Comparison of ENCODE assay signal across 8 cellular contexts in genomic region chr2:171160630-171161424, GRCh38. TPM values are rescaled to one million over a fixed set of nuclear protein-coding genes. Genes with fewer than 3 reads are reported as not detected.
DNase-seq lines count a peak whose midpoint lies in the region; ATAC-seq, FAIRE-seq and TF ChIP-seq lines count a peak whose summit lies in the region.

TLK1 (minus strand) TSS chr2:171160893; CDS start chr2:171160428, 465 bp downstream.

- peak within 1 kb of the TSS; percentile 83 for H3K4me2 ChIP-seq in A549

- H3K27ac Mint-ChIP-seq in WTC11, result peak within 1 kb of the TSS; percentile 97

- ATAC-seq in A549 (peak; percentile 77 to 81), GM18520 (IDR thresholded peaks at IDR 0.05; ENCODE audit: unreplicated experiment) (peak; percentile 48), HG03064 (IDR thresholded peaks at IDR 0.05; ENCODE audit: low read depth, unreplicated experiment) (peak; percentile 55), WTC11 (peak; percentile 67)

- peaks cover 15% of the 10 kb centered on the region for H3K4me1 ChIP-seq in A549

- 1% methylated on average over 52 of the region's 106 CpGs for WGBS in A549 (ENCODE audit: missing lambda C conversion rate)

- H3K36me3 Mint-ChIP-seq in WTC11, result no peaks in the 10 kb centered on the region

- TF ChIP-seq POLR2A in A549 (IDR thresholded peaks at IDR 0.05; ENCODE audit: low read length), result peak; percentile 53

- TF ChIP-seq CTCF in A549 (IDR thresholded peaks at IDR 0.05) (peak; percentile 14; the same call in 1 of the 3 replicates), WTC11 (IDR thresholded peaks at IDR 0.05) (no peak), cardiac fibroblast (IDR thresholded peaks at IDR 0.05; ENCODE audit: low read depth, low read length) (no peak)

- CTCF ChIA-PET in A549 (lab: Yijun Ruan, JAX), result interaction anchor here (0.6 to 6.5 kb wide), 9 partner anchors 10 to 1118 kb away, joined by 3 to 31 read pairs (median 4); no protein-coding TSS in a partner anchor
- CTCF ChIA-PET in WTC11 (lab: Charles Lee), result no interaction called here

- peak in 1 of 2 experiments; percentile 20; a peak in 2 of 5 replicates for TF ChIP-seq RAD21 in A549 (conservative IDR thresholded peaks at IDR 0.05 in 1 of 2, IDR thresholded peaks at IDR 0.05 in 1 of 2)

- TF ChIP-seq EP300 in A549 (IDR thresholded peaks at IDR 0.05), result no peak

- peak within 1 kb of the TSS; percentile 91 for H3K4me3 ChIP-seq in A549
- peak within 1 kb of the TSS; percentile 79 to 95 for H3K4me3 ChIP-seq in cardiac fibroblast (replicated peaks in 1 of 2; ENCODE audit: low read depth in 2 of 2, low read length in 2 of 2)

- no peaks in the 10 kb centered on the region for H3K9me3 Mint-ChIP-seq in WTC11

- DNase-seq in A549 (ENCODE audit: low read depth in 1 of 2, low spot score in 1 of 2) (peak; percentile 74 to 77), NCI-H2196 (lab: John Stamatoyannopoulos, UW; ENCODE audit: unreplicated experiment) (peak; percentile 79), WTC11 (ENCODE audit: low spot score) (peak; percentile 76), cardiac fibroblast (ENCODE audit: low read depth in 2 of 2) (peak; percentile 58 to 69), iris pigment epithelial cell (ENCODE audit: low read depth) (peak; percentile 80)
- peak; percentile 68 for DNase-seq in stimulated activated CD4-positive, alpha-beta T cell treated with anti-CD3 and anti-CD28 coated beads, Interleukin-12 subunit alpha, Interleukin-12 subunit beta, amount 100 ng/mL, for 4 hours

- no peaks in the 10 kb centered on the region for H3K9me3 ChIP-seq in A549

- H3K27me3 Mint-ChIP-seq in WTC11 (ENCODE audit: low read depth), result no peaks in the 10 kb centered on the region

- FAIRE-seq in A549 (lab: Jason Lieb, UNC), result no peak

- H3K27ac ChIP-seq in A549, result peak within 1 kb of the TSS; percentile 98 to 99

- POLR2A ChIA-PET in A549 (lab: Yijun Ruan, JAX) (interaction anchor here (0.6 to 2.0 kb wide), 6 partner anchors 139 to 273 kb away, joined by 3 to 12 read pairs (median 4); partner anchors contain the start of genes DCAF17, GORASP2 and METTL8), WTC11 (lab: Charles Lee) (interaction anchor here (0.6 to 1.0 kb wide), 3 partner anchors 13 to 362 kb away, joined by 3 to 4 read pairs (median 3); no protein-coding TSS in a partner anchor)

- peak within 1 kb of the TSS; percentile 98 for H3K4me3 Mint-ChIP-seq in WTC11

- peaks cover 49% of the 10 kb centered on the region for H3K4me1 Mint-ChIP-seq in WTC11

TF ChIP-seq in A549, 52 proteins besides CTCF, POLR2A, EP300 and RAD21 (continues in another document):
- TF ChIP-seq BHLHE40 (IDR thresholded peaks at IDR 0.05; ENCODE audit: low read depth, low read length) (no peak), MAX (IDR thresholded peaks at IDR 0.05) (peak; percentile 40; the same call in 1 of the 2 replicates), SMC3 (IDR thresholded peaks at IDR 0.05) (peak; percentile 34; the same call in 2 of the 3 replicates), REST (IDR thresholded peaks at IDR 0.05) (peak; percentile 63), ATOH8 (CRISPR knock-in tag; IDR thresholded peaks at IDR 0.05; ENCODE audit: low read depth) (no peak), EHF (CRISPR knock-in tag; IDR thresholded peaks at IDR 0.05) (no peak)

TF ChIP-seq in WTC11, 78 proteins besides CTCF, POLR2A, EP300 and RAD21 (continues in another document):
- TF ChIP-seq NFE2L1 (CRISPR knock-in tag; IDR thresholded peaks at IDR 0.05), result peak; percentile 21; the same call in 1 of the 2 replicates
- no peak for TF ChIP-seq OVOL2 (CRISPR knock-in tag; IDR thresholded peaks at IDR 0.05; ENCODE audit: borderline replicate concordance)
- no peak for TF ChIP-seq NR3C1 (CRISPR knock-in tag; conservative IDR thresholded peaks at IDR 0.05; ENCODE audit: low read depth)
- 0 out of 2 replicates have a peak, but pooled peaks have one; percentile 40 for TF ChIP-seq ZNF416 (CRISPR knock-in tag; IDR thresholded peaks at IDR 0.05)
- TF ChIP-seq FOXP4 (CRISPR knock-in tag; IDR thresholded peaks at IDR 0.05), result peak; percentile 76; the same call in 1 of the 2 replicates
- no peak for TF ChIP-seq NFYB (CRISPR knock-in tag; conservative IDR thresholded peaks at IDR 0.05; ENCODE audit: low read depth)
- TF ChIP-seq, protein P1, sequence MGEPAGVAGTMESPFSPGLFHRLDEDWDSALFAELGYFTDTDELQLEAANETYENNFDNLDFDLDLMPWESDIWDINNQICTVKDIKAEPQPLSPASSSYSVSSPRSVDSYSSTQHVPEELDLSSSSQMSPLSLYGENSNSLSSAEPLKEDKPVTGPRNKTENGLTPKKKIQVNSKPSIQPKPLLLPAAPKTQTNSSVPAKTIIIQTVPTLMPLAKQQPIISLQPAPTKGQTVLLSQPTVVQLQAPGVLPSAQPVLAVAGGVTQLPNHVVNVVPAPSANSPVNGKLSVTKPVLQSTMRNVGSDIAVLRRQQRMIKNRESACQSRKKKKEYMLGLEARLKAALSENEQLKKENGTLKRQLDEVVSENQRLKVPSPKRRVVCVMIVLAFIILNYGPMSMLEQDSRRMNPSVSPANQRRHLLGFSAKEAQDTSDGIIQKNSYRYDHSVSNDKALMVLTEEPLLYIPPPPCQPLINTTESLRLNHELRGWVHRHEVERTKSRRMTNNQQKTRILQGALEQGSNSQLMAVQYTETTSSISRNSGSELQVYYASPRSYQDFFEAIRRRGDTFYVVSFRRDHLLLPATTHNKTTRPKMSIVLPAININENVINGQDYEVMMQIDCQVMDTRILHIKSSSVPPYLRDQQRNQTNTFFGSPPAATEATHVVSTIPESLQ (CRISPR knock-in tag; IDR thresholded peaks at IDR 0.05), result no peak
- TF ChIP-seq ZNF232 (CRISPR knock-in tag; IDR thresholded peaks at IDR 0.05), result no peak
- TF ChIP-seq ETV6 (CRISPR knock-in tag; IDR thresholded peaks at IDR 0.05), result 0 out of 2 replicates have a peak, but pooled peaks have one; percentile 12
- TF ChIP-seq, protein P2, sequence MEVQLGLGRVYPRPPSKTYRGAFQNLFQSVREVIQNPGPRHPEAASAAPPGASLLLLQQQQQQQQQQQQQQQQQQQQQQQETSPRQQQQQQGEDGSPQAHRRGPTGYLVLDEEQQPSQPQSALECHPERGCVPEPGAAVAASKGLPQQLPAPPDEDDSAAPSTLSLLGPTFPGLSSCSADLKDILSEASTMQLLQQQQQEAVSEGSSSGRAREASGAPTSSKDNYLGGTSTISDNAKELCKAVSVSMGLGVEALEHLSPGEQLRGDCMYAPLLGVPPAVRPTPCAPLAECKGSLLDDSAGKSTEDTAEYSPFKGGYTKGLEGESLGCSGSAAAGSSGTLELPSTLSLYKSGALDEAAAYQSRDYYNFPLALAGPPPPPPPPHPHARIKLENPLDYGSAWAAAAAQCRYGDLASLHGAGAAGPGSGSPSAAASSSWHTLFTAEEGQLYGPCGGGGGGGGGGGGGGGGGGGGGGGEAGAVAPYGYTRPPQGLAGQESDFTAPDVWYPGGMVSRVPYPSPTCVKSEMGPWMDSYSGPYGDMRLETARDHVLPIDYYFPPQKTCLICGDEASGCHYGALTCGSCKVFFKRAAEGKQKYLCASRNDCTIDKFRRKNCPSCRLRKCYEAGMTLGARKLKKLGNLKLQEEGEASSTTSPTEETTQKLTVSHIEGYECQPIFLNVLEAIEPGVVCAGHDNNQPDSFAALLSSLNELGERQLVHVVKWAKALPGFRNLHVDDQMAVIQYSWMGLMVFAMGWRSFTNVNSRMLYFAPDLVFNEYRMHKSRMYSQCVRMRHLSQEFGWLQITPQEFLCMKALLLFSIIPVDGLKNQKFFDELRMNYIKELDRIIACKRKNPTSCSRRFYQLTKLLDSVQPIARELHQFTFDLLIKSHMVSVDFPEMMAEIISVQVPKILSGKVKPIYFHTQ (CRISPR knock-in tag; IDR thresholded peaks at IDR 0.05), result no peak
- no peak for TF ChIP-seq FOXK1 (CRISPR knock-in tag; IDR thresholded peaks at IDR 0.05)
- TF ChIP-seq, protein P3, sequence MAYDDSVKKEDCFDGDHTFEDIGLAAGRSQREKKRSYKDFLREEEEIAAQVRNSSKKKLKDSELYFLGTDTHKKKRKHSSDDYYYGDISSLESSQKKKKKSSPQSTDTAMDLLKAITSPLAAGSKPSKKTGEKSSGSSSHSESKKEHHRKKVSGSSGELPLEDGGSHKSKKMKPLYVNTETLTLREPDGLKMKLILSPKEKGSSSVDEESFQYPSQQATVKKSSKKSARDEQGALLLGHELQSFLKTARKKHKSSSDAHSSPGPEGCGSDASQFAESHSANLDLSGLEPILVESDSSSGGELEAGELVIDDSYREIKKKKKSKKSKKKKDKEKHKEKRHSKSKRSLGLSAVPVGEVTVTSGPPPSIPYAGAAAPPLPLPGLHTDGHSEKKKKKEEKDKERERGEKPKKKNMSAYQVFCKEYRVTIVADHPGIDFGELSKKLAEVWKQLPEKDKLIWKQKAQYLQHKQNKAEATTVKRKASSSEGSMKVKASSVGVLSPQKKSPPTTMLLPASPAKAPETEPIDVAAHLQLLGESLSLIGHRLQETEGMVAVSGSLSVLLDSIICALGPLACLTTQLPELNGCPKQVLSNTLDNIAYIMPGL (CRISPR knock-in tag; IDR thresholded peaks at IDR 0.05), result 0 out of 2 replicates have a peak, but pooled peaks have one; percentile 1

RNA-seq across cellular contexts. Expression of gene TLK1, which starts in this region (rescaled TPM):
- polyA plus RNA-seq in A549 (2011; rRNA removed) (28.9 and 29.8 TPM in 2 replicates), A549 (2017; fragmentation: RNase III; extraction: RNeasy Plus Mini Kit Qiagen cat#74134 plus additional on column Dnase treatment) (16.9 to 19.1 TPM (median 18.8 TPM) in 3 replicates)
- polyA plus RNA-seq in A549 (2012; cell fraction: cytosol; rRNA removed), result 5.2 and 5.6 TPM in 2 replicates
- 5.0 and 5.2 TPM in 2 replicates for polyA plus RNA-seq in A549 (2012; cell fraction: nucleus; rRNA removed)
- polyA minus RNA-seq in A549 (2011; rRNA and poly(A)+ RNA removed), result 16.9 and 19.6 TPM in 2 replicates
- total RNA-seq in WTC11 (2021), result 91.1 to 99.6 TPM (median 93.9 TPM) in 3 replicates

Comparison
In these comparisons a context has a peak if more than half of its experiments do, and no peak if none do; other contexts are left out.
1. Peak in every context shown above with its lines: DNase-seq, ATAC-seq, H3K4me3 ChIP-seq and H3K27ac ChIP-seq.